In the genomic region with DNA sequence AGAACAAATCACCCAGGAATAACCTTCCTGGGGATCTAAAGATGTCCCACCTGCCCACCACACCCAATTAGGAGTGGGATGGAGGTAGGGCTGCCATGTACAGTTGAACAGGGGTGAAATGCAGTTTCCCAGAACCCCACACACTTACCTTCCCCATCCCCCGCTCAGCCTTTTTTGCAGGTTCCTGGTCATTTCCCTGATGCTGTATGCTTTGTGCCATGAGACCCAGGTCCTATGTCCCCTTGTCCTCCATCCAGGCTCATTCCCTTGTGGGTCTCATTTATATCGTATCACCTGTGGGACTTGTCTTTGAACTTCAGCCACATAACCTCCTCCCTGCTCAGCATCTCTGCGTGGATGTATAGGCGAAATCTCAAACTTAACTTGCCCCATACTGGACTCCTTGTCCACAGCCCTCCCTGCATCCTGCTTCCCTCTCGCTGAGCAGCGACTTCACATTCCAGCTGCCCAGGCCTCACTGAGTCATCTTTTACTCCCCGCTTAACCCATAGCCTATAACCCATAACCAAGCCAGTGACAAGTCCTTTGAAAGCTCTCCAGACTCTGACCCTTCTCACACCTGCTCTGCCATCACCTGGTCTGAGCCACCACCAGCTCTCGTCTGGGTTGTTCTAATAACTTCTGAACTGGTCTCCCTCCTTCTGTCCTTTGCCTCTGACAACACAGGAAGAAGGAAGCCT, we compare ENCODE assay signal across 1 cellular context.
TF ChIP-seq lines count a peak whose summit lies in the region.

No MANE protein-coding gene starts in this region.

TF ChIP-seq in SK-N-SH treated with all-trans-retinoic acid at 6 μM for 48 hours, 23 proteins besides CTCF, POLR2A, EP300 and RAD21 (continued from another document):
- TF ChIP-seq, protein P1, sequence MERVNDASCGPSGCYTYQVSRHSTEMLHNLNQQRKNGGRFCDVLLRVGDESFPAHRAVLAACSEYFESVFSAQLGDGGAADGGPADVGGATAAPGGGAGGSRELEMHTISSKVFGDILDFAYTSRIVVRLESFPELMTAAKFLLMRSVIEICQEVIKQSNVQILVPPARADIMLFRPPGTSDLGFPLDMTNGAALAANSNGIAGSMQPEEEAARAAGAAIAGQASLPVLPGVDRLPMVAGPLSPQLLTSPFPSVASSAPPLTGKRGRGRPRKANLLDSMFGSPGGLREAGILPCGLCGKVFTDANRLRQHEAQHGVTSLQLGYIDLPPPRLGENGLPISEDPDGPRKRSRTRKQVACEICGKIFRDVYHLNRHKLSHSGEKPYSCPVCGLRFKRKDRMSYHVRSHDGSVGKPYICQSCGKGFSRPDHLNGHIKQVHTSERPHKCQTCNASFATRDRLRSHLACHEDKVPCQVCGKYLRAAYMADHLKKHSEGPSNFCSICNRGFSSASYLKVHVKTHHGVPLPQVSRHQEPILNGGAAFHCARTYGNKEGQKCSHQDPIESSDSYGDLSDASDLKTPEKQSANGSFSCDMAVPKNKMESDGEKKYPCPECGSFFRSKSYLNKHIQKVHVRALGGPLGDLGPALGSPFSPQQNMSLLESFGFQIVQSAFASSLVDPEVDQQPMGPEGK (CRISPR knock-in tag; IDR thresholded peaks at IDR 0.05; ENCODE audit: borderline replicate concordance): no peak
